Comparison of ENCODE assay signal across 8 cellular contexts in the genomic region with DNA sequence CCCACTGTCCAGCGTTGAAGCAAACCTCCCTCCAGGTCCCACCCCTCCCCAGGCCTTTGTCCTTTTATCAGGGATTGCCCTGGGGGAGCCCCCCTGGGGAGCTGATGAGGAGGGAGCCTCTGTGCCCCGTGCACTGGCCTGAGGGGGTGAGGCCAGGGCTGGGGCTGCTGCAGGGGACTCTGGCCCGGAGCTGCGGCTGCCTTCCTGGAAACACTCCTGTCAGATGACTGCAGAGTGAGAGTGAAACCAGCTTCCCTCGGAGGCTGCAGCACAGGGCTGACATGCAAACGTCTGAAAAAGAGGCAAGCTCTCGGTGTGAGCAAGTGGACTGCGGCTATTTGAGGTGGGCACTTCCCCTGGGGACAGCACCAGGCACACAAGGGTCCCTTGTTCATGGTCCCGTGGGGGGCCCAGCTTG. TPM values are rescaled to one million over a fixed set of nuclear protein-coding genes. Genes with fewer than 3 reads are reported as not detected.
DNase-seq lines count a peak whose midpoint lies in the region; ATAC-seq and TF ChIP-seq lines count a peak whose summit lies in the region.

No MANE protein-coding gene starts in this region.

- H3K4me1 Mint-ChIP-seq in activated naive CD8-positive, alpha-beta T cell treated with anti-CD3 and anti-CD28 coated beads for 36 hours, result peaks cover 42% of the 10 kb centered on the region
- H3K4me1 Mint-ChIP-seq in naive B cell, result peaks cover 9 to 28% (median 15%) of the 10 kb centered on the region in 3 donors

- H3K36me3 Mint-ChIP-seq in activated naive CD8-positive, alpha-beta T cell treated with anti-CD3 and anti-CD28 coated beads for 36 hours, result peaks cover 18% of the 10 kb centered on the region
- no peaks in the 10 kb centered on the region for H3K36me3 Mint-ChIP-seq in naive B cell

- H3K9me3 Mint-ChIP-seq in activated naive CD8-positive, alpha-beta T cell treated with anti-CD3 and anti-CD28 coated beads for 36 hours, result no peaks in the 10 kb centered on the region
- no peaks in the 10 kb centered on the region for H3K9me3 Mint-ChIP-seq in naive B cell

- ATAC-seq in naive B cell (ENCODE audit: low read depth in 2 of 2), result no peak
- no peak for ATAC-seq in HG03175 (IDR thresholded peaks at IDR 0.05; ENCODE audit: unreplicated experiment)

- TF ChIP-seq CTCF in GM12875 (IDR thresholded peaks at IDR 0.05; ENCODE audit: borderline replicate concordance, insufficient read depth, low read depth, low read length), result no peak

- peak overlapping the region; percentile 93 for H3K27ac Mint-ChIP-seq in activated naive CD8-positive, alpha-beta T cell treated with anti-CD3 and anti-CD28 coated beads for 36 hours
- peak overlapping the region in 1 of 6 donors; percentile 83 for H3K27ac Mint-ChIP-seq in naive B cell

- peak; percentile 52 for DNase-seq in NCI-H69 (lab: John Stamatoyannopoulos, UW)
- DNase-seq in activated naive CD8-positive, alpha-beta T cell treated with anti-CD3 and anti-CD28 coated beads for 36 hours, result peak; percentile 77
- no peak for DNase-seq in naive B cell
- no peak for DNase-seq in middle frontal gyrus (ENCODE audit: extremely low spot score, low spot score)
- DNase-seq in NCI-H748 treated with DMSO at 0.1 percent for 48 hours (lab: John Stamatoyannopoulos, UW), result no peak
- no peak for DNase-seq in superior temporal gyrus (ENCODE audit: extremely low spot score)

- peak overlapping the region; percentile 35 for H3K4me3 ChIP-seq in GM12875 (ENCODE audit: low read depth, low read length)

- H3K4me3 Mint-ChIP-seq in activated naive CD8-positive, alpha-beta T cell treated with anti-CD3 and anti-CD28 coated beads for 36 hours, result peak overlapping the region; percentile 72
- H3K4me3 Mint-ChIP-seq in naive B cell, result peak overlapping the region in 7 of 8 donors; percentile 35 to 80 (median 75)

- no peaks in the 10 kb centered on the region for H3K27me3 Mint-ChIP-seq in activated naive CD8-positive, alpha-beta T cell treated with anti-CD3 and anti-CD28 coated beads for 36 hours
- H3K27me3 Mint-ChIP-seq in naive B cell, result no peaks in the 10 kb centered on the region

RNA-seq across cellular contexts. Expression of gene TRAF2, which starts 4.6 kb away (rescaled TPM):
- 10 to 100 TPM; 38.8 to 45.8 TPM for total RNA-seq in activated naive CD8-positive, alpha-beta T cell treated with anti-CD3 and anti-CD28 coated beads for 36 hours
- polyA plus RNA-seq in naive B cell (ENCODE audit: low read depth in 6 of 6), result 10 to 100 TPM; 13.2 to 29.9 (median 18.4) TPM

RNA-seq across cellular contexts. Expression of gene EDF1, which starts 15.6 kb away (rescaled TPM):
- 100 to 1,000 TPM; 276 to 284 TPM for total RNA-seq in activated naive CD8-positive, alpha-beta T cell treated with anti-CD3 and anti-CD28 coated beads for 36 hours
- polyA plus RNA-seq in naive B cell (ENCODE audit: low read depth in 6 of 6), result 100 to 1,000 TPM; 267 to 324 (median 299) TPM

RNA-seq across cellular contexts. Expression of gene MAMDC4, which starts 29.6 kb away (rescaled TPM):
- 10 to 100 TPM; 10.9 to 12.6 TPM for total RNA-seq in activated naive CD8-positive, alpha-beta T cell treated with anti-CD3 and anti-CD28 coated beads for 36 hours
- not detected for polyA plus RNA-seq in naive B cell (ENCODE audit: low read depth in 6 of 6)

RNA-seq across cellular contexts. Expression of gene PHPT1, which starts 32.5 kb away (rescaled TPM):
- 10 to 100 TPM; 93.0 to 97.8 TPM for total RNA-seq in activated naive CD8-positive, alpha-beta T cell treated with anti-CD3 and anti-CD28 coated beads for 36 hours
- polyA plus RNA-seq in naive B cell (ENCODE audit: low read depth in 6 of 6), result 10 to 100 TPM; 48.0 to 67.7 (median 49.6) TPM

RNA-seq across cellular contexts. Expression of gene AJM1, which starts 39.4 kb away (rescaled TPM):
- 1 to 10 TPM; 2.8 to 3.1 TPM for total RNA-seq in activated naive CD8-positive, alpha-beta T cell treated with anti-CD3 and anti-CD28 coated beads for 36 hours
- under 1 TPM in 1 of 6 donors, not detected in 5; 0.08 TPM for polyA plus RNA-seq in naive B cell (ENCODE audit: low read depth in 6 of 6)

Comparison
In these comparisons a context has a peak if more than half of its experiments do, and no peak if none do; other contexts are left out.
1. DNase-seq: peak in NCI-H69 (single experiment) and activated naive CD8-positive, alpha-beta T cell treated with anti-CD3 and anti-CD28 coated beads for 36 hours (single experiment); none in naive B cell (single experiment), middle frontal gyrus (single experiment), NCI-H748 treated with DMSO at 0.1 percent for 48 hours (single experiment) and superior temporal gyrus (single experiment).